ENCODE assay signal across 9 cellular contexts in the genomic region with DNA sequence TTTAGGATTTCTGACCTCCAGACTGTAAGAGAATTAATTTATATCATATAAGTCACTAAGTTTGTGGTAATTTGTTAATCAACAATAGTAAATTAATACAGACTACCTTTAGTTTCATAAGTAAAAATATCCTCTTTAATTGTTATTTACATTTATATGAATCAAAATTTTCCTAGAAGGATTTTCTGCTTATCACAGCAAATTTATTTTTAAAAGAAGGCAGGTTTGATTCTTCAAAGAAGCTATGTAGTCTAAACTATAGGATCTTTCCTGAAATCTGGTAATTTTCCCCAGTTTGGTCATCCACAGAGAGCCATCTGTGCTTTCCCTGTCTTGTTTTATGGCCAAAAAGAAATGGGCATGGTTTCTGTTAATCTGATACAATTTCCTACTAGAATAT.
"Had no signal": no experiment of that assay in that cellular context is flagged by ENCODE, and none has a peak within 500 bp of the region (broad histone marks: within the 10 kb centered on the region; RNA-seq: fewer than 3 reads in every experiment).

No MANE protein-coding gene starts in this region.

- H3K36me3 ChIP-seq: HAP-1 had no signal

- H3K27me3 Mint-ChIP-seq: IgD-negative memory B cell had no signal

- H2AFZ ChIP-seq: GM23248 had no signal

- H3K9ac ChIP-seq: GM23248 had no signal

- H3K27ac ChIP-seq: GM23248, HL-60 had no signal

- H3K27ac Mint-ChIP-seq: HFFc6 had no signal

- H3K4me3 Mint-ChIP-seq: HFFc6 had no signal

- H3K4me1 ChIP-seq: HAP-1 had no signal

- H3K9me3 ChIP-seq: HAP-1 had no signal

- ATAC-seq: HCT116 had no signal

- H3K4me3 ChIP-seq: GM23248, HAP-1 had no signal

- DNase-seq: GM23248, GOT3, H7, HFFc6, KG1 had no signal
